Comparison of ENCODE assay signal across 1 cellular context in the genomic region with DNA sequence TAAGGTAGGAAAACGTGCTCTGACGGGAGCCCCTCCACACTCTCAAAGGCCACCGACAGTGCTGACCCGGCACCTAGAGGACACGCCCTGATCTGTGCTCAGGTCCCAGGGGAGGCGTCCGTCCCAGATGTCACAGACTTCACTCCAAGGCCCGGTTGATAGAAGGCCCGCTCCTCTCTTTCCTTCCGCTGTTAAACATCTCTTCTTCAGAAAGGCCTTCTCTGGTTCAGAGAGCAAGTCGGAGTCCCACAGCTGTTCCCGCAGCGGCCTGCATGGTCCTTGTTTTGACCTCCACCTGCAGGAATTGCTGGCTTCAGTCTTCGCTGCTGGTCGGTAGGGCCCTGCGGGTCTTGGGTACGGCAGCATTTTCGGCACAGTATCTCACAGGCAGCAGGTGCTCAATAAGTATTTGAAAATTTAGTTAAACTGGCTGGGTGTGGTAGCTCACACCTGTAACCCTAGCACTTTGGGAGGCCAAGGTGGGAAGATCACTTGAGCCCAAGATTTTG.
TF ChIP-seq lines count a peak whose summit lies in the region.

No MANE protein-coding gene starts in this region.

TF ChIP-seq in IMR-90, 13 proteins besides CTCF, POLR2A, EP300 and RAD21:
- TF ChIP-seq SMC3 (IDR thresholded peaks at IDR 0.05; ENCODE audit: low read depth, low read length), result no peak
- no peak for TF ChIP-seq CHD1 (IDR thresholded peaks at IDR 0.05; ENCODE audit: low read depth, low read length)
- TF ChIP-seq, protein P1, sequence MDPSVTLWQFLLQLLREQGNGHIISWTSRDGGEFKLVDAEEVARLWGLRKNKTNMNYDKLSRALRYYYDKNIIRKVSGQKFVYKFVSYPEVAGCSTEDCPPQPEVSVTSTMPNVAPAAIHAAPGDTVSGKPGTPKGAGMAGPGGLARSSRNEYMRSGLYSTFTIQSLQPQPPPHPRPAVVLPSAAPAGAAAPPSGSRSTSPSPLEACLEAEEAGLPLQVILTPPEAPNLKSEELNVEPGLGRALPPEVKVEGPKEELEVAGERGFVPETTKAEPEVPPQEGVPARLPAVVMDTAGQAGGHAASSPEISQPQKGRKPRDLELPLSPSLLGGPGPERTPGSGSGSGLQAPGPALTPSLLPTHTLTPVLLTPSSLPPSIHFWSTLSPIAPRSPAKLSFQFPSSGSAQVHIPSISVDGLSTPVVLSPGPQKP (IDR thresholded peaks at IDR 0.05; ENCODE audit: borderline replicate concordance, low read depth, low read length), result no peak
- TF ChIP-seq BHLHE40 (IDR thresholded peaks at IDR 0.05; ENCODE audit: low read depth, low read length), result no peak
- TF ChIP-seq MAZ (IDR thresholded peaks at IDR 0.05; ENCODE audit: borderline replicate concordance, low read depth, low read length), result no peak
- TF ChIP-seq FOS (IDR thresholded peaks at IDR 0.05; ENCODE audit: low read depth, low read length), result no peak
- TF ChIP-seq NFE2L2 (IDR thresholded peaks at IDR 0.05; ENCODE audit: low read depth, low read length), result no peak
- TF ChIP-seq CEBPB (IDR thresholded peaks at IDR 0.05; ENCODE audit: low read depth, low read length), result no peak
- TF ChIP-seq RFX5 (IDR thresholded peaks at IDR 0.05; ENCODE audit: low read depth, low read length), result no peak
- TF ChIP-seq, protein P2, sequence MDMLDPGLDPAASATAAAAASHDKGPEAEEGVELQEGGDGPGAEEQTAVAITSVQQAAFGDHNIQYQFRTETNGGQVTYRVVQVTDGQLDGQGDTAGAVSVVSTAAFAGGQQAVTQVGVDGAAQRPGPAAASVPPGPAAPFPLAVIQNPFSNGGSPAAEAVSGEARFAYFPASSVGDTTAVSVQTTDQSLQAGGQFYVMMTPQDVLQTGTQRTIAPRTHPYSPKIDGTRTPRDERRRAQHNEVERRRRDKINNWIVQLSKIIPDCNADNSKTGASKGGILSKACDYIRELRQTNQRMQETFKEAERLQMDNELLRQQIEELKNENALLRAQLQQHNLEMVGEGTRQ (IDR thresholded peaks at IDR 0.05; ENCODE audit: low read depth, low read length), result no peak
- no peak for TF ChIP-seq MXI1 (IDR thresholded peaks at IDR 0.05; ENCODE audit: borderline replicate concordance, low read depth, low read length)
- TF ChIP-seq MAFK (IDR thresholded peaks at IDR 0.05; ENCODE audit: low read depth, low read length), result no peak
- TF ChIP-seq RCOR1 (IDR thresholded peaks at IDR 0.05; ENCODE audit: insufficient replicate concordance, low read length), result no peak
TF ChIP-seq in IMR-90: peak in this region for 0.
